In genomic region chr17:59892251-59892848, GRCh38 we compare ENCODE assay signal across 8 cellular contexts. TPM values are rescaled to one million over a fixed set of nuclear protein-coding genes. Genes with fewer than 3 reads are reported as not detected.
DNase-seq lines count a peak whose midpoint lies in the region; ATAC-seq and TF ChIP-seq lines count a peak whose summit lies in the region.

No MANE protein-coding gene starts in this region.

- H3K56ac ChIP-seq in IMR-90 (ENCODE audit: extremely low read depth, insufficient read depth, low read length): peak overlapping the region; percentile 75

- peaks cover 3 to 48% of the 10 kb centered on the region in 2 experiments; a peak in 3 of 4 replicates for H3K79me1 ChIP-seq in IMR-90 (ENCODE audit: low read depth in 1 of 2, low read length in 2 of 2)

- POLR2A ChIA-PET in IMR-90 (lab: Charles Lee; ENCODE audit: unreplicated experiment): interaction anchor here (0.6 kb wide), 1 partner anchor 122 kb away, joined by 3 read pairs; no protein-coding TSS in a partner anchor

- H3K36me3 ChIP-seq in BLaER1 treated with 17β-estradiol and CSF1 and Interleukin-3, amounts not matched to agents 10 nM and 100 nM: peaks cover 12 to 51% (median 31%) of the 10 kb centered on the region in 11 experiments; a peak in 18 of 22 replicates
- H3K36me3 ChIP-seq in IMR-90 (ENCODE audit: control insufficient read depth, insufficient read depth, low read length): no peaks in the 10 kb centered on the region; the same call in 1 of the 2 replicates
- H3K36me3 ChIP-seq in brain microvascular endothelial cell (replicated peaks): peaks cover 4% of the 10 kb centered on the region
- peaks cover 0 to 22% of the 10 kb centered on the region in 2 donors for H3K36me3 ChIP-seq in left lung
- H3K36me3 ChIP-seq in thoracic aorta: peaks cover 7% of the 10 kb centered on the region

- no peak for TF ChIP-seq RAD21 in IMR-90 (IDR thresholded peaks at IDR 0.05; ENCODE audit: low read length)

- H2AFZ ChIP-seq in IMR-90 (replicated peaks; ENCODE audit: low read length, poor library complexity): peak overlapping the region; percentile 87

- peaks cover 13 to 46% (median 33%) of the 10 kb centered on the region in 11 experiments; a peak in 20 of 22 replicates for H4K20me1 ChIP-seq in BLaER1 treated with 17β-estradiol and CSF1 and Interleukin-3, amounts not matched to agents 10 nM and 100 nM
- H4K20me1 ChIP-seq in IMR-90 (ENCODE audit: insufficient read depth, low read length): peaks cover 9% of the 10 kb centered on the region; the same call in 1 of the 2 replicates

- peak overlapping the region; percentile 42; the same call in 1 of the 2 replicates for H3K23ac ChIP-seq in IMR-90 (ENCODE audit: low read depth, low read length)

- H3K4ac ChIP-seq in IMR-90 (ENCODE audit: low read depth, low read length): no peak overlapping the region

- peak overlapping the region; percentile 52 to 95 (median 79) for H3K27ac ChIP-seq in BLaER1 treated with 17β-estradiol and CSF1 and Interleukin-3, amounts not matched to agents 10 nM and 100 nM
- H3K27ac ChIP-seq in IMR-90 (ENCODE audit: insufficient read depth, low read length): peak overlapping the region; percentile 3; the same call in 1 of the 2 replicates
- H3K27ac ChIP-seq in brain microvascular endothelial cell: peak overlapping the region; percentile 61
- H3K27ac ChIP-seq in left lung: peak overlapping the region; percentile 72 to 86
- peak overlapping the region; percentile 45 to 86 for H3K27ac ChIP-seq in thoracic aorta

- H3K18ac ChIP-seq in IMR-90 (ENCODE audit: low read depth, low read length): no peak overlapping the region

- intact Hi-C loops in IMR-90 (cut with micrococcal nuclease) (no loop called here), left lung (cut with DNase I) (no loop called here)

- peak; percentile 47 for ATAC-seq in GM21576 (IDR thresholded peaks at IDR 0.05; ENCODE audit: unreplicated experiment)
- ATAC-seq in IMR-90 (ENCODE audit: low read depth): peak; percentile 76
- peak; percentile 75 for ATAC-seq in left lung
- ATAC-seq in thoracic aorta (ENCODE audit: insufficient number of reproducible peaks, low FRiP score, low read depth): peak; percentile 38

- peak overlapping the region; percentile 73 to 96 (median 89) for H3K4me2 ChIP-seq in BLaER1 treated with 17β-estradiol and CSF1 and Interleukin-3, amounts not matched to agents 10 nM and 100 nM
- peak overlapping the region; percentile 64 for H3K4me2 ChIP-seq in IMR-90 (ENCODE audit: low read depth, low read length)

- TF ChIP-seq CTCF in IMR-90 (conservative IDR thresholded peaks at IDR 0.05; ENCODE audit: low read depth, low read length): no peak
- no peak for TF ChIP-seq CTCF in brain microvascular endothelial cell (IDR thresholded peaks at IDR 0.05; ENCODE audit: low read depth, low read length, missing control alignments)
- TF ChIP-seq CTCF in left lung (IDR thresholded peaks at IDR 0.05): no peak
- no peak for TF ChIP-seq CTCF in thoracic aorta (IDR thresholded peaks at IDR 0.05)

- peak; percentile 64; the same call in 1 of the 2 replicates for TF ChIP-seq POLR2A in IMR-90 (IDR thresholded peaks at IDR 0.05; ENCODE audit: low read depth, low read length)

- H4K91ac ChIP-seq in IMR-90 (ENCODE audit: insufficient read depth, low read depth, low read length): no peak overlapping the region

- dilution Hi-C loops in IMR-90 (cut with HindIII; ENCODE audit: low sequenced_read_pairs, unreplicated experiment): no loop called here

- BruUV-seq in IMR-90 (replicated peaks; lab: Mats Ljungman, UMichigan): TSS peak; percentile 78

- H4K5ac ChIP-seq in IMR-90 (ENCODE audit: low read depth, low read length): no peak overlapping the region

- WGBS in IMR-90 (ENCODE audit: extremely low coverage in 2 of 2, insufficient read length in 1 of 2), 2 experiments: 35% methylated on average over 6 of the region's 21 CpGs; no CpG with 5 or more reads in 1 of the 2 experiments

- DNase-seq in IMR-90 (no peak), brain microvascular endothelial cell (no peak), left lung (peak; percentile 31 to 84), thoracic aorta (ENCODE audit: low spot score) (no peak), NOMO-1 treated with DMSO at 0.1 percent for 48 hours (lab: John Stamatoyannopoulos, UW; ENCODE audit: unreplicated experiment) (no peak), NCI-H524 (lab: John Stamatoyannopoulos, UW) (no peak)

- in situ Hi-C loops in IMR-90 (cut with MboI; ENCODE audit: low sequenced_read_pairs): no loop called here
- in situ Hi-C loops in brain microvascular endothelial cell (cut with HindIII; ENCODE audit: low pct_ligation_motif_present, low sequenced_read_pairs): no loop called here

- H3K4me3 ChIP-seq in BLaER1 treated with 17β-estradiol and CSF1 and Interleukin-3, amounts not matched to agents 10 nM and 100 nM: peak overlapping the region; percentile 90 to 100 (median 97)
- H3K4me3 ChIP-seq in IMR-90 (ENCODE audit: insufficient read depth, low read depth, low read length) (peak overlapping the region; percentile 44), brain microvascular endothelial cell (ENCODE audit: low read depth, low read length) (peak overlapping the region; percentile 89), left lung (peak overlapping the region; percentile 48 to 89), thoracic aorta (peak overlapping the region; percentile 98)

- peak overlapping the region; percentile 40 for H2BK5ac ChIP-seq in IMR-90 (ENCODE audit: low read depth, low read length, poor library complexity, severe bottlenecking)

- H3K14ac ChIP-seq in IMR-90 (replicated peaks; ENCODE audit: low read depth, low read length): peak overlapping the region; percentile 30; the same call in 1 of the 2 replicates

- H2AK5ac ChIP-seq in IMR-90 (ENCODE audit: low read depth, low read length): no peak overlapping the region

- H3K4me1 ChIP-seq in BLaER1 treated with 17β-estradiol and CSF1 and Interleukin-3, amounts not matched to agents 10 nM and 100 nM: peaks cover 20 to 47% (median 34%) of the 10 kb centered on the region in 10 experiments
- H3K4me1 ChIP-seq in IMR-90 (ENCODE audit: control insufficient read depth, insufficient read depth, low read length) (peaks cover 2% of the 10 kb centered on the region; the same call in 1 of the 2 replicates), left lung (peaks cover 15 to 48% of the 10 kb centered on the region in 2 donors), thoracic aorta (ENCODE audit: control insufficient read depth in 1 of 2, low read depth in 2 of 2) (peaks cover 24 to 32% of the 10 kb centered on the region in 2 donors)

- no peak overlapping the region for H2BK120ac ChIP-seq in IMR-90 (ENCODE audit: low read depth, low read length)

- no peak overlapping the region for H2BK15ac ChIP-seq in IMR-90 (ENCODE audit: low read depth, low read length)

- no peak overlapping the region for H2BK20ac ChIP-seq in IMR-90 (ENCODE audit: low read depth, low read length)

- no peak overlapping the region for H2AK9ac ChIP-seq in IMR-90 (replicated peaks; ENCODE audit: low read depth, low read length, poor library complexity)

- CTCF ChIA-PET in IMR-90 (lab: Yijun Ruan, JAX): no interaction called here

- H3K27me3 ChIP-seq in BLaER1 treated with 17β-estradiol and CSF1 and Interleukin-3, amounts not matched to agents 10 nM and 100 nM: no peaks in the 10 kb centered on the region
- H3K27me3 ChIP-seq in IMR-90 (ENCODE audit: control insufficient read depth, insufficient read depth, low read length) (no peaks in the 10 kb centered on the region), brain microvascular endothelial cell (replicated peaks) (no peaks in the 10 kb centered on the region), left lung (no peaks in the 10 kb centered on the region), thoracic aorta (replicated peaks; ENCODE audit: insufficient read depth) (no peaks in the 10 kb centered on the region)

- no peaks in the 10 kb centered on the region for H3K9me3 ChIP-seq in BLaER1 treated with 17β-estradiol and CSF1 and Interleukin-3, amounts not matched to agents 10 nM and 100 nM (replicated peaks in 1 of 11)
- no peaks in the 10 kb centered on the region for H3K9me3 ChIP-seq in IMR-90 (ENCODE audit: control insufficient read depth, insufficient read depth, low read length)
- H3K9me3 ChIP-seq in left lung: no peaks in the 10 kb centered on the region
- H3K9me3 ChIP-seq in thoracic aorta: no peaks in the 10 kb centered on the region

- 0 out of 2 replicates have a peak, but pooled peaks cover 6% of the 10 kb centered on the region for H3K9me1 ChIP-seq in IMR-90 (ENCODE audit: insufficient read depth, low read length)

- H3K9ac ChIP-seq in BLaER1 treated with 17β-estradiol and CSF1 and Interleukin-3, amounts not matched to agents 10 nM and 100 nM: peak overlapping the region; percentile 80 to 97 (median 94)
- peak overlapping the region; percentile 23 for H3K9ac ChIP-seq in IMR-90 (ENCODE audit: low read depth, low read length)

- peak overlapping the region; percentile 1 to 71; a peak in 1 of 4 replicates for H4K8ac ChIP-seq in IMR-90 (ENCODE audit: low read depth in 2 of 2, low read length in 2 of 2)

TF ChIP-seq in IMR-90, 13 proteins besides CTCF, POLR2A, EP300 and RAD21:
- TF ChIP-seq MAFK (IDR thresholded peaks at IDR 0.05; ENCODE audit: low read depth, low read length) (no peak), MXI1 (IDR thresholded peaks at IDR 0.05; ENCODE audit: borderline replicate concordance, low read depth, low read length) (peak; percentile 13; the same call in 1 of the 2 replicates)
TF ChIP-seq in IMR-90: peak in this region for 1.

RNA-seq across cellular contexts. Expression of gene TUBD1, which starts 0.4 kb away (rescaled TPM):
- total RNA-seq in IMR-90 (2012; rRNA removed) (4.4 and 4.7 TPM in 2 replicates), left lung (1 to 10 TPM; 7.4 to 8.5 TPM), thoracic aorta (10 to 100 TPM; 11.0 to 28.0 TPM)
- 2.2 TPM in 2 replicates for polyA plus RNA-seq in IMR-90 (2012; rRNA removed)
- 0.58 and 1.1 TPM in 2 replicates for polyA plus RNA-seq in IMR-90 (2012; cell fraction: cytosol; rRNA removed)
- 0.90 and 3.7 TPM in 2 replicates for polyA plus RNA-seq in IMR-90 (2012; cell fraction: nucleus; rRNA removed; ENCODE audit: low replicate concordance)

RNA-seq across cellular contexts. Expression of gene RPS6KB1, which starts 0.6 kb away (rescaled TPM):
- total RNA-seq in IMR-90 (2012; rRNA removed): 18.9 and 20.3 TPM in 2 replicates
- 9.7 and 11.7 TPM in 2 replicates for polyA plus RNA-seq in IMR-90 (2012; rRNA removed)
- 1.5 and 1.8 TPM in 2 replicates for polyA plus RNA-seq in IMR-90 (2012; cell fraction: cytosol; rRNA removed)
- polyA plus RNA-seq in IMR-90 (2012; cell fraction: nucleus; rRNA removed; ENCODE audit: low replicate concordance): 1.9 and 12.3 TPM in 2 replicates
- total RNA-seq in left lung: 10 to 100 TPM; 26.4 to 30.3 TPM
- 10 to 100 TPM; 31.0 to 62.6 TPM for total RNA-seq in thoracic aorta

Comparison
In these comparisons a context has a peak if more than half of its experiments do, and no peak if none do; other contexts are left out.
1. H3K27ac ChIP-seq: peak in every context shown above with its lines; median percentile 79 in BLaER1 treated with 17β-estradiol and CSF1 and Interleukin-3, amounts not matched to agents 10 nM and 100 nM; 79 in left lung; 66 in thoracic aorta; 61 in brain microvascular endothelial cell; 3 in IMR-90.
2. H3K4me3 ChIP-seq: peak in every context shown above with its lines; median percentile 98 in thoracic aorta; 97 in BLaER1 treated with 17β-estradiol and CSF1 and Interleukin-3, amounts not matched to agents 10 nM and 100 nM; 89 in brain microvascular endothelial cell; 68 in left lung; 44 in IMR-90.
3. DNase-seq: peak in left lung (2 of 2); none in IMR-90 (single experiment), brain microvascular endothelial cell (single experiment), thoracic aorta (single experiment), NOMO-1 treated with DMSO at 0.1 percent for 48 hours (single experiment) and NCI-H524 (0 of 2).
4. Peak in every context shown above with its lines, with median percentiles within 50 percentile points of each other: ATAC-seq.